ENCODE assay signal across 1 cellular context in the genomic region with DNA sequence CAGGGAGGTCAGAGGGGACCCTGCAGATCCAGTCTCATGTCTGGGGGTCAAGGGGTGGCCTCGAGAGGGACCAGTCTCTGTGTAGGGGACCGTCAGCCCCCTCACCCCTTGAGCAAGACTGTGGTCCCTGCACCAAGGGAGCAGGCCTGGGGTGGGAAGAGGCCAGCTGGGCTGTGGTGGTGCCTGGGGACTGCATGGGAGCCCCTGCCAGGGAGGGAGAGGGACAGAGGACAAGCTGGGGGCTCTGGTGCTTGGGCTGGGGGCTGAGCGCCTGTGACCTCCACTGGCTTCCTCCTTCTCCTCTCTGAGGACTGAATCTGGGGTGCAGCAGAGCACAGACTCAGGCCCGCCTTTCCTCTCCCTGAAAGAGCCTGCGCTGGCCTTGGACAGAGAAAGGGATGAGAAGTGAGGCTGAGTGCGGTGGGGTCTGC.
TF ChIP-seq lines count a peak whose summit lies in the region.

No MANE protein-coding gene starts in this region.

TF ChIP-seq in H1, 55 proteins besides CTCF, POLR2A, EP300 and RAD21:
- TF ChIP-seq, protein P1, sequence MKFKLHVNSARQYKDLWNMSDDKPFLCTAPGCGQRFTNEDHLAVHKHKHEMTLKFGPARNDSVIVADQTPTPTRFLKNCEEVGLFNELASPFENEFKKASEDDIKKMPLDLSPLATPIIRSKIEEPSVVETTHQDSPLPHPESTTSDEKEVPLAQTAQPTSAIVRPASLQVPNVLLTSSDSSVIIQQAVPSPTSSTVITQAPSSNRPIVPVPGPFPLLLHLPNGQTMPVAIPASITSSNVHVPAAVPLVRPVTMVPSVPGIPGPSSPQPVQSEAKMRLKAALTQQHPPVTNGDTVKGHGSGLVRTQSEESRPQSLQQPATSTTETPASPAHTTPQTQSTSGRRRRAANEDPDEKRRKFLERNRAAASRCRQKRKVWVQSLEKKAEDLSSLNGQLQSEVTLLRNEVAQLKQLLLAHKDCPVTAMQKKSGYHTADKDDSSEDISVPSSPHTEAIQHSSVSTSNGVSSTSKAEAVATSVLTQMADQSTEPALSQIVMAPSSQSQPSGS (IDR thresholded peaks at IDR 0.05; ENCODE audit: low read length) = no peak
- TF ChIP-seq, protein P2, sequence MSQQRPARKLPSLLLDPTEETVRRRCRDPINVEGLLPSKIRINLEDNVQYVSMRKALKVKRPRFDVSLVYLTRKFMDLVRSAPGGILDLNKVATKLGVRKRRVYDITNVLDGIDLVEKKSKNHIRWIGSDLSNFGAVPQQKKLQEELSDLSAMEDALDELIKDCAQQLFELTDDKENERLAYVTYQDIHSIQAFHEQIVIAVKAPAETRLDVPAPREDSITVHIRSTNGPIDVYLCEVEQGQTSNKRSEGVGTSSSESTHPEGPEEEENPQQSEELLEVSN (IDR thresholded peaks at IDR 0.05) = no peak
- no peak for TF ChIP-seq TAF7 (optimal IDR thresholded peaks at IDR 0.05; ENCODE audit: borderline replicate concordance, low read depth, low read length)
- TF ChIP-seq NANOG (IDR thresholded peaks at IDR 0.05; ENCODE audit: insufficient read depth, low read depth, low read length, poor library complexity, severe bottlenecking) = no peak
- TF ChIP-seq CHD2 (IDR thresholded peaks at IDR 0.05; ENCODE audit: low read length) = no peak
- TF ChIP-seq, protein P3, sequence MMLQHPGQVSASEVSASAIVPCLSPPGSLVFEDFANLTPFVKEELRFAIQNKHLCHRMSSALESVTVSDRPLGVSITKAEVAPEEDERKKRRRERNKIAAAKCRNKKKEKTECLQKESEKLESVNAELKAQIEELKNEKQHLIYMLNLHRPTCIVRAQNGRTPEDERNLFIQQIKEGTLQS (IDR thresholded peaks at IDR 0.05; ENCODE audit: insufficient read depth, low read depth, low read length) = no peak
- no peak for TF ChIP-seq BRCA1 (IDR thresholded peaks at IDR 0.05; ENCODE audit: low read depth, low read length)
- TF ChIP-seq CBX5 (IDR thresholded peaks at IDR 0.05; ENCODE audit: low read depth, low read length) = no peak
- no peak for TF ChIP-seq RFX5 (IDR thresholded peaks at IDR 0.05; ENCODE audit: borderline replicate concordance, low read depth, low read length)
- no peak for TF ChIP-seq POLR2AphosphoS5 (IDR thresholded peaks at IDR 0.05; ENCODE audit: low read depth, low read length)
- no peak for TF ChIP-seq SP4 (IDR thresholded peaks at IDR 0.05; ENCODE audit: low read length)
- TF ChIP-seq CTBP2 (IDR thresholded peaks at IDR 0.05; ENCODE audit: borderline replicate concordance, insufficient read depth, insufficient read length, low read length) = no peak
- no peak for TF ChIP-seq EZH2 (IDR thresholded peaks at IDR 0.05; ENCODE audit: low read depth, low read length, severe bottlenecking)
